9 cellular contexts compared by ENCODE assay signal in genomic region chr4:2402053-2402452, GRCh38. TPM values are rescaled to one million over a fixed set of nuclear protein-coding genes. Genes with fewer than 3 reads are reported as not detected.
A peak's percentile ranks its signal among the peaks of the same experiment; 100 is the strongest.
DNase-seq lines count a peak whose midpoint lies in the region; ATAC-seq and TF ChIP-seq lines count a peak whose summit lies in the region.
"Had no signal": no experiment of that assay in that cellular context is flagged by ENCODE, and none has a peak within 500 bp of the region (broad histone marks: within the 10 kb centered on the region; RNA-seq: fewer than 3 reads in every experiment).

No MANE protein-coding gene starts in this region.

- H3K9me3 Mint-ChIP-seq in activated CD8-positive, alpha-beta T cell treated with anti-CD3 and anti-CD28 coated beads for 36 hours: no peaks in the 10 kb centered on the region
- H3K9me3 Mint-ChIP-seq in neural crest cell: no peaks in the 10 kb centered on the region

- H3K4me3 ChIP-seq in ACC112 (ENCODE audit: low read depth, low read length): peak overlapping the region; percentile 61
- peak overlapping the region; percentile 37 for H3K4me3 ChIP-seq in fibroblast of pulmonary artery (replicated peaks; ENCODE audit: low read depth, low read length)

- H3K4me3 Mint-ChIP-seq in activated CD8-positive, alpha-beta T cell treated with anti-CD3 and anti-CD28 coated beads for 36 hours: peak overlapping the region; percentile 55
- peak overlapping the region; percentile 62 for H3K4me3 Mint-ChIP-seq in neural crest cell

- peak; percentile 71 for ATAC-seq in activated CD8-positive, alpha-beta T cell treated with anti-CD3 and anti-CD28 coated beads for 36 hours
- no peak for ATAC-seq in HG03139 (IDR thresholded peaks at IDR 0.05; ENCODE audit: unreplicated experiment)
- ATAC-seq in HG03039 (IDR thresholded peaks at IDR 0.05; ENCODE audit: unreplicated experiment): no peak

- no peaks in the 10 kb centered on the region for H3K27me3 ChIP-seq in ACC112 (ENCODE audit: insufficient read depth, low read length)

- intact Hi-C loops in activated CD8-positive, alpha-beta T cell treated with anti-CD3 and anti-CD28 coated beads for 36 hours (cut with micrococcal nuclease): no loop called here

- POLR2A ChIA-PET in activated CD8-positive, alpha-beta T cell treated with anti-CD3 and anti-CD28 coated beads for 36 hours (lab: Charles Lee): interaction anchor here (1.9 kb wide), 1 partner anchor 12 kb away, joined by 22 read pairs; no protein-coding TSS in a partner anchor

- no peaks in the 10 kb centered on the region for H3K36me3 ChIP-seq in ACC112 (ENCODE audit: insufficient read depth, low read length)

- peaks cover 19% of the 10 kb centered on the region for H3K4me1 Mint-ChIP-seq in activated CD8-positive, alpha-beta T cell treated with anti-CD3 and anti-CD28 coated beads for 36 hours (ENCODE audit: low read depth)
- peaks cover 19% of the 10 kb centered on the region for H3K4me1 Mint-ChIP-seq in neural crest cell

- H3K4me1 ChIP-seq in ACC112 (ENCODE audit: control insufficient read depth, insufficient read depth, low read length, unreplicated experiment): peaks cover 8% of the 10 kb centered on the region

- no peaks in the 10 kb centered on the region for H3K79me2 ChIP-seq in ACC112 (ENCODE audit: control insufficient read depth, insufficient read depth, low read length, unreplicated experiment)

- no peaks in the 10 kb centered on the region for H3K36me3 Mint-ChIP-seq in activated CD8-positive, alpha-beta T cell treated with anti-CD3 and anti-CD28 coated beads for 36 hours (ENCODE audit: low read depth)
- no peaks in the 10 kb centered on the region for H3K36me3 Mint-ChIP-seq in neural crest cell (ENCODE audit: low read depth)

- no peak overlapping the region for H3K27ac ChIP-seq in ACC112 (ENCODE audit: low read depth, low read length)

- no peak for TF ChIP-seq CTCF in activated CD8-positive, alpha-beta T cell treated with anti-CD3 and anti-CD28 coated beads for 36 hours (IDR thresholded peaks at IDR 0.05)
- TF ChIP-seq CTCF in fibroblast of pulmonary artery (IDR thresholded peaks at IDR 0.05; ENCODE audit: low read length, missing control alignments) (no peak), neural crest cell (conservative IDR thresholded peaks at IDR 0.05) (no peak)

- no peak overlapping the region for H3K27ac Mint-ChIP-seq in activated CD8-positive, alpha-beta T cell treated with anti-CD3 and anti-CD28 coated beads for 36 hours
- H3K27ac Mint-ChIP-seq in neural crest cell (ENCODE audit: unreplicated experiment): no peak overlapping the region

- peak in 71 of 76 experiments; percentile 15 to 83 (median 62) for DNase-seq in HUDEP-2 (lab: John Stamatoyannopoulos, UW; ENCODE audit: unreplicated experiment in 76 of 76)
- peak; percentile 50 for DNase-seq in activated CD8-positive, alpha-beta T cell treated with anti-CD3 and anti-CD28 coated beads for 36 hours
- peak; percentile 55 for DNase-seq in fibroblast of pulmonary artery (ENCODE audit: low read depth)
- peak; percentile 55 for DNase-seq in neural crest cell (ENCODE audit: low read depth, low spot score)
- no peak for DNase-seq in NCI-H1092 (lab: John Stamatoyannopoulos, UW)

- CTCF ChIA-PET in activated CD8-positive, alpha-beta T cell treated with anti-CD3 and anti-CD28 coated beads for 36 hours (lab: Charles Lee): interaction anchor here (0.8 to 1.8 kb wide), 3 partner anchors 10 to 182 kb away, joined by 3 to 7 read pairs (median 4); no protein-coding TSS in a partner anchor

- peak overlapping the region; percentile 65 for H2AFZ ChIP-seq in ACC112 (ENCODE audit: low read length, unreplicated experiment)

- peaks cover 2% of the 10 kb centered on the region for H3K27me3 Mint-ChIP-seq in activated CD8-positive, alpha-beta T cell treated with anti-CD3 and anti-CD28 coated beads for 36 hours
- H3K27me3 Mint-ChIP-seq in neural crest cell (ENCODE audit: low read depth): peaks cover 50% of the 10 kb centered on the region

RNA-seq across cellular contexts. Expression of gene ZFYVE28, which starts 16.4 kb away (rescaled TPM):
- 1 to 10 TPM; 4.9 to 7.0 TPM for total RNA-seq in activated CD8-positive, alpha-beta T cell treated with anti-CD3 and anti-CD28 coated beads for 36 hours
- total RNA-seq in neural crest cell: 1.2 and 1.4 TPM in 2 replicates

RNA-seq across cellular contexts. Expression of gene CFAP99, which starts 16.7 kb away (rescaled TPM):
- not detected for total RNA-seq in activated CD8-positive, alpha-beta T cell treated with anti-CD3 and anti-CD28 coated beads for 36 hours
- not detected in 2 replicates for total RNA-seq in neural crest cell
- total RNA-seq: subcutaneous adipose tissue had no signal
